Comparison of ENCODE assay signal across 8 cellular contexts in the genomic region with DNA sequence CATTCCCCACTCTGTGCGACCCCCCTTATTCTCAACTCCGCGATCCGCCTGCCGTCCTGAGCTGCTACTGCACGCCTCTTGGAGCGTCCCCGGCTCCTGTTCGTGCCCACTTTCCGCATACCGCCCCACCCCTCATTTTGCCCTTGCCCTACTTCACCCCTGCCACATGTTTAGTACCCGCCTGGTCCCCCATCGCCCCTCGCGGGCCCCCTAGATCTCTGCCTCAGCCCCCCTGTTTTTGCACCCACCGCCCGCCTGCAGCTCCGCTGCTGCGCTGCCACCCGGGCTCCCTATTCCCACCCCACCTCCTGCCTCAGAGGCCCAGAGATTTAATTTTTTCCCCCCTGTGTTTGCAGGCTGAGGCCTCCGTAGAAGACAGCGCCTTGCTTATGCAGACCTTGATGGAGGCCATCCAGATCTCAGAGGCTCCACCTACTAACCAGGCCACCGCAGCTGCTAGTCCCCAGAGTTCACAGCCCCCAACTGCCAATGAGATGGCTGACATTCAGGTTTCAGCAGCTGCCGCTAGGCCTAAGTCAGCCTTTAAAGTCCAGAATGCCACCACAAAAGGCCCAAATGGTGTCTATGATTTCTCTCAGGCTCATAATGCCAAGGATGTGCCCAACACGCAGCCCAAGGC. TPM values are rescaled to one million over a fixed set of nuclear protein-coding genes. Genes with fewer than 3 reads are reported as not detected.
DNase-seq lines count a peak whose midpoint lies in the region; ATAC-seq and TF ChIP-seq lines count a peak whose summit lies in the region.

No MANE protein-coding gene starts in this region.

- intact Hi-C loops in activated B cell treated with CpG ODN at 0.5 μM for 24 hours (cut with micrococcal nuclease) = loop anchor here (1.0 kb wide), 1 partner anchor 92 kb away; no protein-coding TSS in a partner anchor
- intact Hi-C loops in head of caudate nucleus (cut with DNase I) = no loop called here
- intact Hi-C loops in posterior vena cava (cut with DNase I) = no loop called here

- ATAC-seq in GM18858 (IDR thresholded peaks at IDR 0.05; ENCODE audit: unreplicated experiment) (peak; percentile 52), HG03342 (IDR thresholded peaks at IDR 0.05; ENCODE audit: unreplicated experiment) (peak; percentile 62), activated B cell treated with CpG ODN at 0.5 μM for 24 hours (ENCODE audit: low read depth) (peak; percentile 49)

- CTCF ChIA-PET in BJ (lab: Yijun Ruan, JAX) = no interaction called here
- CTCF ChIA-PET in activated B cell treated with CpG ODN at 0.5 μM for 24 hours (lab: Charles Lee) = no interaction called here

- peaks cover 24% of the 10 kb centered on the region for H3K36me3 Mint-ChIP-seq in activated B cell treated with CpG ODN at 0.5 μM for 24 hours (ENCODE audit: low read depth)

- H3K36me3 ChIP-seq in BJ (ENCODE audit: control insufficient read depth, insufficient read depth, low read length) = peaks cover 18% of the 10 kb centered on the region

- peak overlapping the region; percentile 78 for H3K27ac Mint-ChIP-seq in activated B cell treated with CpG ODN at 0.5 μM for 24 hours

- no peaks in the 10 kb centered on the region for H3K9me3 Mint-ChIP-seq in activated B cell treated with CpG ODN at 0.5 μM for 24 hours

- peak overlapping the region; percentile 92 for H3K4me3 Mint-ChIP-seq in activated B cell treated with CpG ODN at 0.5 μM for 24 hours

- TF ChIP-seq CTCF in BJ (IDR thresholded peaks at IDR 0.05; ENCODE audit: insufficient read depth, low read depth, low read length) (0 out of 2 replicates have a peak, but pooled peaks have one; percentile 11), activated B cell treated with CpG ODN at 0.5 μM for 24 hours (IDR thresholded peaks at IDR 0.05) (no peak)

- DNase-seq in BJ (ENCODE audit: low read depth) (no peak), activated B cell treated with CpG ODN at 0.5 μM for 24 hours (no peak), head of caudate nucleus (peak in 30 of 42 donors; percentile 9 to 64 (median 36)), posterior vena cava (ENCODE audit: low spot score) (peak; percentile 76), AML-193 (lab: John Stamatoyannopoulos, UW) (no peak), DMS53 (lab: John Stamatoyannopoulos, UW) (no peak)

- H3K4me3 ChIP-seq in BJ (ENCODE audit: low read depth, low read length) = peak overlapping the region; percentile 78

- peaks cover 30% of the 10 kb centered on the region for H3K4me1 Mint-ChIP-seq in activated B cell treated with CpG ODN at 0.5 μM for 24 hours

- POLR2A ChIA-PET in BJ (lab: Charles Lee) (interaction anchor here (0.7 kb wide), 1 partner anchor 964 kb away, joined by 12 read pairs; no protein-coding TSS in a partner anchor), activated B cell treated with CpG ODN at 0.5 μM for 24 hours (lab: Charles Lee) (no interaction called here)

- no peaks in the 10 kb centered on the region for H3K27me3 Mint-ChIP-seq in activated B cell treated with CpG ODN at 0.5 μM for 24 hours

- H3K27me3 ChIP-seq in BJ (ENCODE audit: control insufficient read depth, insufficient read depth, low read length) = no peaks in the 10 kb centered on the region

RNA-seq across cellular contexts. Expression of a gene that starts 1.4 kb away (rescaled TPM):
- 328 and 428 TPM in 2 replicates for polyA plus RNA-seq in BJ (2011; rRNA removed)
- polyA minus RNA-seq in BJ (2011; rRNA and poly(A)+ RNA removed) = 256 and 294 TPM in 2 replicates
- 28.9 and 32.2 TPM in 2 replicates for total RNA-seq in activated B cell treated with CpG ODN at 0.5 μM for 24 hours
- total RNA-seq in posterior vena cava = 100 to 1,000 TPM in 1 of 2 donors, 10 to 100 TPM in 1; 72.7 to 103 TPM

Comparison
In these comparisons a context has a peak if more than half of its experiments do, and no peak if none do; other contexts are left out.
1. DNase-seq: peak in head of caudate nucleus (30 of 42) and posterior vena cava (single experiment); none in BJ (single experiment), activated B cell treated with CpG ODN at 0.5 μM for 24 hours (single experiment), AML-193 (0 of 2) and DMS53 (single experiment).
2. Peak in every context shown above with its lines, with median percentiles within 50 percentile points of each other: ATAC-seq.